Comparison of ENCODE assay signal across 11 cellular contexts in genomic region chr2:31429759-31430438, GRCh38. TPM values are rescaled to one million over a fixed set of nuclear protein-coding genes. Genes with fewer than 3 reads are reported as not detected.
DNase-seq lines count a peak whose midpoint lies in the region; ATAC-seq and TF ChIP-seq lines count a peak whose summit lies in the region.
"Had no signal": no experiment of that assay in that cellular context is flagged by ENCODE, and none has a peak within 500 bp of the region (broad histone marks: within the 10 kb centered on the region; RNA-seq: fewer than 3 reads in every experiment).

No MANE protein-coding gene starts in this region.

- no peak overlapping the region for H3K18ac ChIP-seq in mesendoderm (ENCODE audit: low read length)

- H4K5ac ChIP-seq in mesendoderm (ENCODE audit: low read length): no peak overlapping the region

- no peak overlapping the region for H2BK120ac ChIP-seq in mesendoderm (ENCODE audit: low read depth, low read length)

- H3K4me3 ChIP-seq in SK-N-SH (ENCODE audit: low read depth in 2 of 2, low read length in 1 of 2) (no peak overlapping the region), epithelial cell of esophagus (ENCODE audit: low read length) (no peak overlapping the region), mesendoderm (ENCODE audit: low read length) (no peak overlapping the region)

- no peaks in the 10 kb centered on the region for H3K79me1 ChIP-seq in mesendoderm (ENCODE audit: low read length)

- no peaks in the 10 kb centered on the region for H3K36me3 ChIP-seq in SK-N-SH (replicated peaks in 1 of 2; ENCODE audit: control insufficient read depth in 1 of 2, insufficient read depth in 2 of 2, low read length in 1 of 2)
- H3K36me3 ChIP-seq in mesendoderm (ENCODE audit: control insufficient read depth, insufficient read depth, low read length): no peaks in the 10 kb centered on the region

- no peak overlapping the region for H3K4ac ChIP-seq in mesendoderm (ENCODE audit: low read depth, low read length)

- CTCF ChIA-PET in SK-N-SH (lab: Yijun Ruan, JAX): no interaction called here

- no peaks in the 10 kb centered on the region for H4K20me1 ChIP-seq in SK-N-SH (ENCODE audit: insufficient read depth)

- no peaks in the 10 kb centered on the region for H3F3A ChIP-seq in SK-N-SH (replicated peaks; ENCODE audit: insufficient read depth)

- H3K23ac ChIP-seq in mesendoderm (ENCODE audit: low read length): no peak overlapping the region

- POLR2A ChIA-PET in SK-N-SH (lab: Yijun Ruan, JAX): no interaction called here

- H3K4me1 ChIP-seq in SK-N-SH (ENCODE audit: control insufficient read depth in 1 of 2, insufficient read depth in 2 of 2, low read depth in 1 of 2, low read length in 1 of 2) (peaks cover 0 to 9% of the 10 kb centered on the region in 2 experiments; a peak in 1 of 4 replicates), mesendoderm (ENCODE audit: control insufficient read depth, low read depth, low read length) (no peaks in the 10 kb centered on the region)

- 51% methylated on average over 5 of the region's 5 CpGs for WGBS in SK-N-SH (ENCODE audit: low lambda C conversion rate)
- WGBS in mesendoderm (ENCODE audit: extremely low coverage, insufficient coverage, low lambda C conversion rate): no CpG with 5 or more reads among the region's 5 CpGs

- H3K56ac ChIP-seq in mesendoderm (ENCODE audit: low read length): no peak overlapping the region

- H3K79me2 ChIP-seq in SK-N-SH (ENCODE audit: insufficient read depth) (no peaks in the 10 kb centered on the region), mesendoderm (ENCODE audit: control insufficient read depth, insufficient read depth, low read length) (no peaks in the 10 kb centered on the region)

- no peak for DNase-seq in SK-N-SH
- peak; percentile 32 for DNase-seq in T-helper 22 cell (ENCODE audit: low read depth)
- peak; percentile 95 for DNase-seq in epithelial cell of esophagus (ENCODE audit: low read depth)
- DNase-seq in stimulated activated CD4-positive, alpha-beta T cell treated with anti-CD3 and anti-CD28 coated beads, TNF-alpha, amount 100 ng/mL, for 1 hour (ENCODE audit: low read depth in 3 of 3, low spot score in 1 of 3): peak in 2 of 3 donors; percentile 2
- DNase-seq in NCI-H1417 treated with DMSO at 0.1 percent for 48 hours (lab: John Stamatoyannopoulos, UW): no peak
- no peak for DNase-seq in mesendoderm
- DNase-seq: ACHN, dermis blood vessel endothelial cell, occipital lobe had no signal

- H3K27me3 ChIP-seq in SK-N-SH (ENCODE audit: insufficient read depth) (no peaks in the 10 kb centered on the region), mesendoderm (ENCODE audit: insufficient read depth, low read length, poor library complexity) (no peaks in the 10 kb centered on the region)

- H4K8ac ChIP-seq in mesendoderm (ENCODE audit: low read depth, low read length): no peak overlapping the region

- H3K4me2 ChIP-seq in SK-N-SH: no peak overlapping the region
- H3K4me2 ChIP-seq in mesendoderm (ENCODE audit: low read length): no peak overlapping the region

- H3K27ac ChIP-seq in SK-N-SH (ENCODE audit: low read depth in 2 of 2, low read length in 1 of 2) (no peak overlapping the region), mesendoderm (ENCODE audit: low read depth, low read length) (no peak overlapping the region)

- H2BK5ac ChIP-seq in mesendoderm (ENCODE audit: low read length): no peak overlapping the region

- no peaks in the 10 kb centered on the region for H3K9me2 ChIP-seq in SK-N-SH

- TF ChIP-seq EP300 in SK-N-SH (IDR thresholded peaks at IDR 0.05; ENCODE audit: borderline replicate concordance in 1 of 2, low read depth in 1 of 2, low read length in 1 of 2): no peak

- H2AK5ac ChIP-seq in mesendoderm (ENCODE audit: low read length): no peak overlapping the region

- H3K9ac ChIP-seq in SK-N-SH: no peak overlapping the region
- no peak overlapping the region for H3K9ac ChIP-seq in mesendoderm (ENCODE audit: low read length)

- TF ChIP-seq RAD21 in SK-N-SH (IDR thresholded peaks at IDR 0.05; ENCODE audit: low read length): no peak

- no peak overlapping the region for H2AFZ ChIP-seq in SK-N-SH (ENCODE audit: low read depth)

- no peaks in the 10 kb centered on the region for H3K9me3 ChIP-seq in SK-N-SH

- TF ChIP-seq CTCF in SK-N-SH (IDR thresholded peaks at IDR 0.05): no peak
- no peak for TF ChIP-seq CTCF in epithelial cell of esophagus (IDR thresholded peaks at IDR 0.05; ENCODE audit: insufficient read depth, low read depth, low read length, missing control alignments)

- no peak for ATAC-seq in SK-N-SH treated with all-trans-retinoic acid at 6 μM for 48 hours
- no peak for ATAC-seq in HG03159 (IDR thresholded peaks at IDR 0.05; ENCODE audit: unreplicated experiment)

- H2BK15ac ChIP-seq in mesendoderm (replicated peaks; ENCODE audit: low read depth): no peak overlapping the region

TF ChIP-seq in SK-N-SH, 30 proteins besides CTCF, POLR2A, EP300 and RAD21:
- TF ChIP-seq TCF12 (IDR thresholded peaks at IDR 0.05) (peak; percentile 37; the same call in 1 of the 2 replicates), MEF2A (IDR thresholded peaks at IDR 0.05; ENCODE audit: borderline replicate concordance, low read depth) (no peak), JUND (IDR thresholded peaks at IDR 0.05) (no peak), TEAD4 (IDR thresholded peaks at IDR 0.05; ENCODE audit: borderline replicate concordance, insufficient read depth) (no peak), MAX (IDR thresholded peaks at IDR 0.05; ENCODE audit: low read depth) (no peak), USF1 (IDR thresholded peaks at IDR 0.05; ENCODE audit: borderline replicate concordance, low read depth) (no peak), ELF1 (IDR thresholded peaks at IDR 0.05) (no peak), NFIC (IDR thresholded peaks at IDR 0.05; ENCODE audit: borderline replicate concordance) (peak; percentile 84)

TF ChIP-seq in SK-N-SH treated with all-trans-retinoic acid at 6 μM for 48 hours, 23 proteins besides CTCF, POLR2A, EP300 and RAD21:
- TF ChIP-seq, protein P1, sequence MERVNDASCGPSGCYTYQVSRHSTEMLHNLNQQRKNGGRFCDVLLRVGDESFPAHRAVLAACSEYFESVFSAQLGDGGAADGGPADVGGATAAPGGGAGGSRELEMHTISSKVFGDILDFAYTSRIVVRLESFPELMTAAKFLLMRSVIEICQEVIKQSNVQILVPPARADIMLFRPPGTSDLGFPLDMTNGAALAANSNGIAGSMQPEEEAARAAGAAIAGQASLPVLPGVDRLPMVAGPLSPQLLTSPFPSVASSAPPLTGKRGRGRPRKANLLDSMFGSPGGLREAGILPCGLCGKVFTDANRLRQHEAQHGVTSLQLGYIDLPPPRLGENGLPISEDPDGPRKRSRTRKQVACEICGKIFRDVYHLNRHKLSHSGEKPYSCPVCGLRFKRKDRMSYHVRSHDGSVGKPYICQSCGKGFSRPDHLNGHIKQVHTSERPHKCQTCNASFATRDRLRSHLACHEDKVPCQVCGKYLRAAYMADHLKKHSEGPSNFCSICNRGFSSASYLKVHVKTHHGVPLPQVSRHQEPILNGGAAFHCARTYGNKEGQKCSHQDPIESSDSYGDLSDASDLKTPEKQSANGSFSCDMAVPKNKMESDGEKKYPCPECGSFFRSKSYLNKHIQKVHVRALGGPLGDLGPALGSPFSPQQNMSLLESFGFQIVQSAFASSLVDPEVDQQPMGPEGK (CRISPR knock-in tag; IDR thresholded peaks at IDR 0.05; ENCODE audit: borderline replicate concordance): no peak
- TF ChIP-seq PPARA (CRISPR knock-in tag; IDR thresholded peaks at IDR 0.05; ENCODE audit: borderline replicate concordance) (no peak), TSHZ2 (CRISPR knock-in tag; IDR thresholded peaks at IDR 0.05) (no peak)

RNA-seq across cellular contexts. Expression of gene XDH, which starts 15.4 kb away (rescaled TPM):
- polyA plus RNA-seq in SK-N-SH (2012; rRNA removed): 0.33 and 0.50 TPM in 2 replicates
- 0.34 and 0.40 TPM in 2 replicates for polyA plus RNA-seq in SK-N-SH (2012; cell fraction: cytosol; rRNA removed)
- polyA plus RNA-seq in SK-N-SH (2012; cell fraction: nucleus; rRNA removed): 0.69 and 0.86 TPM in 2 replicates
- polyA plus RNA-seq in mesendoderm (2013, experiment 1 of 2): 0.27 TPM
- 0.31 TPM for polyA plus RNA-seq in mesendoderm (2013, experiment 2 of 2)

Comparison
In these comparisons a context has a peak if more than half of its experiments do, and no peak if none do; other contexts are left out.
1. DNase-seq: peak in T-helper 22 cell (single experiment), epithelial cell of esophagus (single experiment) and stimulated activated CD4-positive, alpha-beta T cell treated with anti-CD3 and anti-CD28 coated beads, TNF-alpha, amount 100 ng/mL, for 1 hour (2 of 3); none in SK-N-SH (single experiment), NCI-H1417 treated with DMSO at 0.1 percent for 48 hours (single experiment) and mesendoderm (single experiment).